ENCODE assay signal across 8 cellular contexts in the genomic region with DNA sequence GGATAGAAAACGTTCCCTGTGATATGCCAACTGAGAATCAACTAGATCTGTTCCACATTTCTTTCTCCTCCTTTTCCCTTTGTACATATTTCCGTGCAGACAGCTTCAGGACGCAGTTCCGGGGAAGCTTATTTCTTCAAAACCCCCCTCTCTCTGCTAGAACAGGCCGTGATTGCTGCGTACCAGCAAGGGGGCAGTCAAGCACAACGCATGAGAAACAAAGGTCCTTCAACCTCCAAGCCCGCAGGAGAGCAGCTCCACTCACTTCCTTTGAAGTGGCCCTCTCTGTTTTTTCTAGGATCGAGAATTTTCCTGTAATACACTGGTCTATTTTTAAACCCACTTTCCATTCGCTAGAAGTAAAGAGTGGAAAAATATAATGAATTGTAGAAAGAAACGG.
DNase-seq lines count a peak whose midpoint lies in the region; ATAC-seq, FAIRE-seq and TF ChIP-seq lines count a peak whose summit lies in the region.

No MANE protein-coding gene starts in this region.

- no peak overlapping the region for H3K27ac Mint-ChIP-seq in natural killer cell treated with Interleukin-12 subunit alpha and Interleukin-12 subunit beta and Interleukin-15 and Interleukin-18, amount 100 ng/mL, for 72 hours

- H3K36me3 Mint-ChIP-seq in natural killer cell treated with Interleukin-12 subunit alpha and Interleukin-12 subunit beta and Interleukin-15 and Interleukin-18, amount 100 ng/mL, for 72 hours = no peaks in the 10 kb centered on the region

- H3K9me3 ChIP-seq in RWPE2 (ENCODE audit: severe bottlenecking) (no peaks in the 10 kb centered on the region), pancreas (no peaks in the 10 kb centered on the region)

- DNase-seq in Right ventricle myocardium inferior (ENCODE audit: missing footprints) (no peak), cardiac septum (ENCODE audit: low spot score) (no peak), RWPE2 (ENCODE audit: low spot score) (no peak), fibroblast of villous mesenchyme (ENCODE audit: low read depth) (peak; percentile 76), pancreas (no peak), OCI-M2 (lab: John Stamatoyannopoulos, UW; ENCODE audit: unreplicated experiment) (no peak), DMS153 (lab: John Stamatoyannopoulos, UW) (no peak)
- no peak for DNase-seq in natural killer cell treated with Interleukin-12 subunit alpha and Interleukin-12 subunit beta and Interleukin-15 and Interleukin-18, amount 100 ng/mL, for 72 hours (ENCODE audit: low spot score)

- no peak overlapping the region for H3K4me3 Mint-ChIP-seq in natural killer cell treated with Interleukin-12 subunit alpha and Interleukin-12 subunit beta and Interleukin-15 and Interleukin-18, amount 100 ng/mL, for 72 hours

- H3K4me3 ChIP-seq in RWPE2 (ENCODE audit: severe bottlenecking) (no peak overlapping the region), fibroblast of villous mesenchyme (ENCODE audit: low read depth, low read length) (no peak overlapping the region), pancreas (no peak overlapping the region)

- H3K27me3 ChIP-seq in RWPE2 (ENCODE audit: insufficient read depth, poor library complexity, severe bottlenecking) = no peaks in the 10 kb centered on the region
- H3K27me3 ChIP-seq in pancreas = no peaks in the 10 kb centered on the region

- FAIRE-seq in pancreas (lab: Jason Lieb, UNC) = no peak

- no peak overlapping the region for H3K27ac ChIP-seq in RWPE2 (ENCODE audit: poor library complexity, severe bottlenecking)
- H3K27ac ChIP-seq in pancreas = no peak overlapping the region

- H3K9me3 Mint-ChIP-seq in natural killer cell treated with Interleukin-12 subunit alpha and Interleukin-12 subunit beta and Interleukin-15 and Interleukin-18, amount 100 ng/mL, for 72 hours = no peaks in the 10 kb centered on the region

- intact Hi-C loops in Right ventricle myocardium inferior (cut with DNase I) (loop anchor here (1.0 to 5.0 kb wide), 3 partner anchors 267 to 713 kb away; no protein-coding TSS in a partner anchor), cardiac septum (cut with DNase I) (loop anchor here (2.0 to 5.0 kb wide), 2 partner anchors 267 to 713 kb away; no protein-coding TSS in a partner anchor), pancreas (cut with DNase I) (no loop called here)

- no peaks in the 10 kb centered on the region for H3K4me1 Mint-ChIP-seq in natural killer cell treated with Interleukin-12 subunit alpha and Interleukin-12 subunit beta and Interleukin-15 and Interleukin-18, amount 100 ng/mL, for 72 hours (ENCODE audit: low read depth in 2 of 2)

- H3K27me3 Mint-ChIP-seq in natural killer cell treated with Interleukin-12 subunit alpha and Interleukin-12 subunit beta and Interleukin-15 and Interleukin-18, amount 100 ng/mL, for 72 hours = peaks cover 4 to 6% of the 10 kb centered on the region in 2 donors

- ATAC-seq in Right ventricle myocardium inferior (peak; percentile 84), RWPE2 (ENCODE audit: low read depth) (peak; percentile 25; the same call in 1 of the 3 replicates), pancreas (peak in 3 of 4 donors; percentile 45 to 68 (median 48))
- no peak for ATAC-seq in natural killer cell treated with Interleukin-12 subunit alpha and Interleukin-12 subunit beta and Interleukin-15 and Interleukin-18, amount 100 ng/mL, for 72 hours

- peak; percentile 33 for TF ChIP-seq CTCF in RWPE2 (IDR thresholded peaks at IDR 0.05; ENCODE audit: poor library complexity, severe bottlenecking)
- peak; percentile 73 for TF ChIP-seq CTCF in fibroblast of villous mesenchyme (IDR thresholded peaks at IDR 0.05; ENCODE audit: insufficient read depth, low read depth, low read length)
- TF ChIP-seq CTCF in pancreas (IDR thresholded peaks at IDR 0.05) = no peak

- H3K36me3 ChIP-seq in RWPE2 (ENCODE audit: low read depth) = no peaks in the 10 kb centered on the region
- no peaks in the 10 kb centered on the region for H3K36me3 ChIP-seq in pancreas

- H3K4me1 ChIP-seq in RWPE2 (ENCODE audit: insufficient read depth, poor library complexity, severe bottlenecking) (no peaks in the 10 kb centered on the region), pancreas (no peaks in the 10 kb centered on the region)

- 71 to 76% methylated on average over 11 of the region's 11 CpGs for WGBS in pancreas, 2 donors

Comparison
In these comparisons a context has a peak if more than half of its experiments do, and no peak if none do; other contexts are left out.
1. ATAC-seq: peak in Right ventricle myocardium inferior (single experiment), RWPE2 (single experiment) and pancreas (3 of 4); none in natural killer cell treated with Interleukin-12 subunit alpha and Interleukin-12 subunit beta and Interleukin-15 and Interleukin-18, amount 100 ng/mL, for 72 hours (0 of 2).
2. CTCF ChIP-seq: peak in RWPE2 (single experiment) and fibroblast of villous mesenchyme (single experiment); none in pancreas (0 of 4).
3. intact Hi-C loops: an anchor here in Right ventricle myocardium inferior (1.0 to 5.0 kb wide) and cardiac septum (2.0 to 5.0 kb wide); none called in pancreas.